ENCODE assay signal across 20 cellular contexts in the genomic region with DNA sequence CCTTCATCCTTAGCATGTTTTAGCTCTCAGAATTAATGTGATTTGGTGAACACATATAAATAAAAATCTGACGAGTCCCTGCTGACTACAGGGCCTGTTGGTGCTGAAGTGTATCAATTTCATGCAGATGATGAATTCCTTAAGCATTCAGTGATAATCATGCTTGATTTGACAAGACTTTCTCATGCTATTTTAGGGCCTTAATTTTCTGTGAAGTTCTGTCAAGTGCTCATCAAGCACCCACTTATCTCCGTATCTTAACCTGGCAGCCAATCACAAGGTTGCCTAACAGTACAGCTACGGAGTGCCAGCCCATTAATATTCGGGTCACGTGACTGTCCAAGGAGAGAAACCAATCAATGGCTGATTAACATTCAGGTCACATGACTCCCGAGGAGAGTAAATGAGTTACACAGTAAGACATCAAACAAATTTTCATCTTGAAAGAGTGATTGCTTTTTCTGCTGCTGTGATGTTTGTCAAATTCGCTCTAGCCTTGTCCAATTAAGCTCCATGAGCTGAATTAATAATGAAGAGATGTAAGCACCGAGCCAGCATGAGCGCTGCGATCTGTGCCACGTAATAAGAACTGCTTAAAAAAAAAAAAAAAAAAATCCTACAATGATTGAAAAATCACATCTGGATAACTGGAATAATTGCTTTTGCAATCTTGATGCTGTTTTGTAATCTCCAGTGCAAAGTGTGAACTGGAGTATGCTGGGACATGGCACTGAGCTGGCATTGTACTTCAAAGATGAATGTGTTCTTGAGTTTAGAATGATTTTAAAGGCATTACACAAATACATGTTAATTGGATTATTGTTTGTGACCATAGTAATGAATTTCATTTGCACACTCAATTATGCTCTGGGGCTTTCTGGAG.
DNase-seq lines count a peak whose midpoint lies in the region; ATAC-seq, FAIRE-seq and TF ChIP-seq lines count a peak whose summit lies in the region.
"Had no signal": no experiment of that assay in that cellular context is flagged by ENCODE, and none has a peak within 500 bp of the region (broad histone marks: within the 10 kb centered on the region; RNA-seq: fewer than 3 reads in every experiment).

No MANE protein-coding gene starts in this region.

- H3K79me2 ChIP-seq in PC-9 (ENCODE audit: low read depth) (no peaks in the 10 kb centered on the region), neural progenitor cell (ENCODE audit: low read depth) (no peaks in the 10 kb centered on the region)

- H3K36me3 Mint-ChIP-seq in neural progenitor cell, result peaks cover 2% of the 10 kb centered on the region
- H3K36me3 Mint-ChIP-seq: activated naive CD8-positive, alpha-beta T cell had no signal

- DNase-seq in PC-9, result no peak
- peak; percentile 45 for DNase-seq in fibroblast of gingiva (ENCODE audit: low read depth)
- DNase-seq in neural progenitor cell (ENCODE audit: low spot score), result no peak
- DNase-seq in NCI-H2107 (lab: John Stamatoyannopoulos, UW), result no peak
- DNase-seq in upper lobe of left lung, result no peak
- DNase-seq in NCI-H1436 (lab: John Stamatoyannopoulos, UW), result no peak
- DNase-seq: activated CD4-positive, CD25-positive, alpha-beta regulatory T cell; body of pancreas; foreskin melanocyte; Karpas-422; NCI-H1092 treated with DMSO at 0.1 percent for 48 hours; NCI-H226; NK-92 treated with Interleukin-12 subunit alpha and Interleukin-12 subunit beta, amount 100 ng/mL, for 24 hours; T-helper 9 cell; thyroid gland had no signal

- TF ChIP-seq EP300 in upper lobe of left lung (IDR thresholded peaks at IDR 0.05), result no peak

- H3K4me1 ChIP-seq in PC-9 (replicated peaks; ENCODE audit: insufficient read depth), result peaks cover 39% of the 10 kb centered on the region
- H3K4me1 ChIP-seq in neural progenitor cell, result peaks cover 56% of the 10 kb centered on the region
- peaks cover 0 to 12% (median 2%) of the 10 kb centered on the region in 4 donors for H3K4me1 ChIP-seq in upper lobe of left lung
- H3K4me1 ChIP-seq: body of pancreas, thyroid gland had no signal

- H3F3A ChIP-seq in PC-9 (ENCODE audit: insufficient read depth, low read depth), result peaks cover 23% of the 10 kb centered on the region; the same call in 1 of the 2 replicates
- H3F3A ChIP-seq in neural progenitor cell (ENCODE audit: low read depth), result peaks cover 37% of the 10 kb centered on the region

- H3K9ac ChIP-seq in neural progenitor cell, result no peak overlapping the region

- 59 to 90% methylated on average over 11 of the region's 11 CpGs for whole genome bisulfite sequencing in upper lobe of left lung, 2 donors

- ATAC-seq in HG03039 (IDR thresholded peaks at IDR 0.05; ENCODE audit: unreplicated experiment) (no peak), upper lobe of left lung (ENCODE audit: low FRiP score in 2 of 2) (no peak)
- ATAC-seq: body of pancreas, SK-N-SH treated with all-trans-retinoic acid at 6 μM for 48 hours had no signal

- H3K27ac Mint-ChIP-seq in neural progenitor cell, result peak overlapping the region; percentile 63
- H3K27ac Mint-ChIP-seq: activated naive CD8-positive, alpha-beta T cell had no signal

- no peak for TF ChIP-seq POLR2A in upper lobe of left lung (IDR thresholded peaks at IDR 0.05)

- H3K4me3 ChIP-seq in PC-9, result no peak overlapping the region
- H3K4me3 ChIP-seq in neural progenitor cell, result no peak overlapping the region
- no peak overlapping the region for H3K4me3 ChIP-seq in upper lobe of left lung
- H3K4me3 ChIP-seq: body of pancreas, coronary artery, thyroid gland had no signal

- H3K9me2 ChIP-seq in PC-9 (ENCODE audit: insufficient read depth), result no peaks in the 10 kb centered on the region

- H4K20me1 ChIP-seq in PC-9 (ENCODE audit: insufficient read depth), result no peaks in the 10 kb centered on the region
- no peaks in the 10 kb centered on the region for H4K20me1 ChIP-seq in neural progenitor cell (ENCODE audit: low read depth)

- BruUV-seq in PC-9 (replicated peaks; lab: Mats Ljungman, UMichigan), result no TSS peak

- H3K27ac ChIP-seq in PC-9 (peak overlapping the region; percentile 91; the same call in 1 of the 2 replicates), neural progenitor cell (no peak overlapping the region), upper lobe of left lung (peak overlapping the region in 1 of 4 donors; percentile 8)
- H3K27ac ChIP-seq: body of pancreas, coronary artery, thyroid gland had no signal

- H3K4me2 ChIP-seq in PC-9 (no peak overlapping the region), neural progenitor cell (peak overlapping the region; percentile 35)

- H3K9me3 ChIP-seq in PC-9 (ENCODE audit: insufficient read depth, low read depth) (no peaks in the 10 kb centered on the region; the same call in 1 of the 2 replicates), neural progenitor cell (ENCODE audit: low read depth) (no peaks in the 10 kb centered on the region), upper lobe of left lung (no peaks in the 10 kb centered on the region)
- H3K9me3 ChIP-seq: body of pancreas, thyroid gland had no signal

- no peaks in the 10 kb centered on the region for H3K9me3 Mint-ChIP-seq in neural progenitor cell

- FAIRE-seq in G401.6 (lab: Jason Lieb, UNC), result peak; percentile 75

- H2AFZ ChIP-seq in PC-9, result no peak overlapping the region
- H2AFZ ChIP-seq in neural progenitor cell (replicated peaks), result no peak overlapping the region

- no peaks in the 10 kb centered on the region for H3K36me3 ChIP-seq in PC-9 (ENCODE audit: low read depth)
- no peaks in the 10 kb centered on the region for H3K36me3 ChIP-seq in neural progenitor cell
- no peaks in the 10 kb centered on the region for H3K36me3 ChIP-seq in upper lobe of left lung
- H3K36me3 ChIP-seq: thyroid gland had no signal

- H3K27me3 ChIP-seq in PC-9 (ENCODE audit: insufficient read depth, low read depth), result no peaks in the 10 kb centered on the region
- no peaks in the 10 kb centered on the region for H3K27me3 ChIP-seq in neural progenitor cell
- H3K27me3 ChIP-seq in upper lobe of left lung, result no peaks in the 10 kb centered on the region
- H3K27me3 ChIP-seq: body of pancreas, thyroid gland had no signal

- POLR2A ChIA-PET in PC-9 (lab: Charles Lee; ENCODE audit: unreplicated experiment), result interaction anchor here (0.5 to 1.0 kb wide), 2 partner anchors 98 to 134 kb away, joined by 3 to 4 read pairs; partner anchors contain the start of gene TLE1

- no peak for TF ChIP-seq CTCF in PC-9 (conservative IDR thresholded peaks at IDR 0.05)
- TF ChIP-seq CTCF in neural progenitor cell (IDR thresholded peaks at IDR 0.05), result no peak
- no peak for TF ChIP-seq CTCF in upper lobe of left lung (IDR thresholded peaks at IDR 0.05)

- intact Hi-C loops in PC-9 (cut with micrococcal nuclease; ENCODE audit: unreplicated experiment), result no loop called here

- peaks cover 88% of the 10 kb centered on the region for H3K4me1 Mint-ChIP-seq in neural progenitor cell

- H3K27me3 Mint-ChIP-seq in neural progenitor cell (ENCODE audit: insufficient read depth, low read depth), result peaks cover 13% of the 10 kb centered on the region

- CTCF ChIA-PET in PC-9 (lab: Charles Lee), result no interaction called here

- peak overlapping the region; percentile 13 for H3K4me3 Mint-ChIP-seq in neural progenitor cell
- H3K4me3 Mint-ChIP-seq: activated naive CD8-positive, alpha-beta T cell had no signal
